Comparison of ENCODE assay signal across 8 cellular contexts in the genomic region with DNA sequence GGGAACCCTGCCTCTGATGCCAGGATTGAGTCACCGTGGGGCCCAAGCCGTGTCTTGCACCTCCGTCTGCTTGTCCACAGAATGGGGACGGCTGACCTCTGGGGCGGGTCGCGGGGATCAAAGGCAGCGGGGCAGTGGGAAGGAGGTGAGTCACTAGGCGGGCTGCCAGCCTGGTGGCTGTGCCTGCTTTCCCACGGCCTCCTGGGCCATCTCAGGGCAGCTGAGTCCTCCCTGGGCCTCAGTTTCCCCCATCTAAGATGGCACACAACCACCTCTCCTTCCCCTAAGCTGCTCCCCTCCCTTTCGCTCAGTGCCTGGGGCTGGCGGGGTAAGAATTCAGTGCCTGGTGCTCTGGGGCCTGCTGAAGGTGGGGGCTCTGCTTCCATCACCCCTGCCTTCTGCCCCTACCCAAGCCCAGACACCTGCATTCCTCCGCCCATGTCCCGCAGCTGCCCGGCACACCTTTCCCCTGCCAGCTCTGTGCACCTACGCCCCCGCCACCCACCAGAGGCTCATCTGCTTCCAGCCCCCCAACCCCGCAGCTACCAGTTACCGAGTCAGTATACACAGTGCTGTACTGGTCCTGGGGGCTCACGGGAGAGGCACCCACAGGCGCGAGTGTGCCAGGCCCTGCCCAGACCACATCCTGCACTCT. TPM values are rescaled to one million over a fixed set of nuclear protein-coding genes. Genes with fewer than 3 reads are reported as not detected.
DNase-seq lines count a peak whose midpoint lies in the region; ATAC-seq and TF ChIP-seq lines count a peak whose summit lies in the region.

No MANE protein-coding gene starts in this region.

- no peak for TF ChIP-seq CTCF in foreskin fibroblast (IDR thresholded peaks at IDR 0.05; ENCODE audit: low read depth, low read length)

- no peaks in the 10 kb centered on the region for H3K9me3 Mint-ChIP-seq in stimulated activated effector memory CD8-positive, alpha-beta T cell treated with anti-CD3 and anti-CD28 coated beads, Interleukin-12 subunit alpha, Interleukin-12 subunit beta, amount 100 ng/mL, for 72 hours

- H3K4me3 Mint-ChIP-seq in stimulated activated effector memory CD8-positive, alpha-beta T cell treated with anti-CD3 and anti-CD28 coated beads, Interleukin-12 subunit alpha, Interleukin-12 subunit beta, amount 100 ng/mL, for 72 hours, result peak overlapping the region; percentile 78

- peak overlapping the region; percentile 83 for H3K27ac Mint-ChIP-seq in stimulated activated effector memory CD8-positive, alpha-beta T cell treated with anti-CD3 and anti-CD28 coated beads, Interleukin-12 subunit alpha, Interleukin-12 subunit beta, amount 100 ng/mL, for 72 hours

- peaks cover 70% of the 10 kb centered on the region for H3K4me1 Mint-ChIP-seq in stimulated activated effector memory CD8-positive, alpha-beta T cell treated with anti-CD3 and anti-CD28 coated beads, Interleukin-12 subunit alpha, Interleukin-12 subunit beta, amount 100 ng/mL, for 72 hours

- DNase-seq in H7 (peak; percentile 54), SW480 (ENCODE audit: low spot score) (peak; percentile 75), foreskin fibroblast (peak; percentile 41 to 67), NCI-H2029 (lab: John Stamatoyannopoulos, UW) (no peak), superior temporal gyrus (ENCODE audit: extremely low spot score) (no peak), NCI-H2107 treated with DMSO at 0.1 percent for 48 hours (lab: John Stamatoyannopoulos, UW; ENCODE audit: unreplicated experiment) (no peak)
- no peak for DNase-seq in stimulated activated effector memory CD8-positive, alpha-beta T cell treated with anti-CD3 and anti-CD28 coated beads, Interleukin-12 subunit alpha, Interleukin-12 subunit beta, amount 100 ng/mL, for 72 hours (ENCODE audit: low spot score in 2 of 2)

- H3K36me3 ChIP-seq in H7 (replicated peaks; ENCODE audit: control insufficient read depth, insufficient read depth, low read length), result peaks cover 4% of the 10 kb centered on the region

- ATAC-seq in stimulated activated effector memory CD8-positive, alpha-beta T cell treated with anti-CD3 and anti-CD28 coated beads, Interleukin-12 subunit alpha, Interleukin-12 subunit beta, amount 100 ng/mL, for 72 hours, result no peak
- no peak for ATAC-seq in HG02870 (IDR thresholded peaks at IDR 0.05; ENCODE audit: unreplicated experiment)

- H3K4me3 ChIP-seq in H7 (ENCODE audit: insufficient read depth, low read depth, low read length), result no peak overlapping the region
- no peak overlapping the region for H3K4me3 ChIP-seq in foreskin fibroblast (ENCODE audit: low read depth in 1 of 2, low read length in 2 of 2)

- peaks cover 95% of the 10 kb centered on the region for H3K36me3 Mint-ChIP-seq in stimulated activated effector memory CD8-positive, alpha-beta T cell treated with anti-CD3 and anti-CD28 coated beads, Interleukin-12 subunit alpha, Interleukin-12 subunit beta, amount 100 ng/mL, for 72 hours

- H3K27me3 ChIP-seq in H7 (ENCODE audit: control insufficient read depth, insufficient read depth, low read length), result no peaks in the 10 kb centered on the region

RNA-seq across cellular contexts. Expression of a gene that starts 3.5 kb away (rescaled TPM):
- total RNA-seq in H7 (2014; rRNA removed; shearing (Covaris generic)), result 130 and 135 TPM in 2 replicates

RNA-seq across cellular contexts. Expression of a gene that starts 32.1 kb away (rescaled TPM):
- 126 and 129 TPM in 2 replicates for total RNA-seq in H7 (2014; rRNA removed; shearing (Covaris generic))

RNA-seq across cellular contexts. Expression of a gene that starts 48.5 kb away (rescaled TPM):
- 7.7 and 8.9 TPM in 2 replicates for total RNA-seq in H7 (2014; rRNA removed; shearing (Covaris generic))

RNA-seq across cellular contexts. Expression of a gene that starts 49.1 kb away (rescaled TPM):
- 0.80 and 0.81 TPM in 2 replicates for total RNA-seq in H7 (2014; rRNA removed; shearing (Covaris generic))

Comparison
In these comparisons a context has a peak if more than half of its experiments do, and no peak if none do; other contexts are left out.
1. DNase-seq: peak in H7 (single experiment), SW480 (single experiment) and foreskin fibroblast (2 of 2); none in stimulated activated effector memory CD8-positive, alpha-beta T cell treated with anti-CD3 and anti-CD28 coated beads, Interleukin-12 subunit alpha, Interleukin-12 subunit beta, amount 100 ng/mL, for 72 hours (0 of 2), NCI-H2029 (single experiment), superior temporal gyrus (single experiment) and NCI-H2107 treated with DMSO at 0.1 percent for 48 hours (single experiment).